ENCODE assay signal across 9 cellular contexts in the genomic region with DNA sequence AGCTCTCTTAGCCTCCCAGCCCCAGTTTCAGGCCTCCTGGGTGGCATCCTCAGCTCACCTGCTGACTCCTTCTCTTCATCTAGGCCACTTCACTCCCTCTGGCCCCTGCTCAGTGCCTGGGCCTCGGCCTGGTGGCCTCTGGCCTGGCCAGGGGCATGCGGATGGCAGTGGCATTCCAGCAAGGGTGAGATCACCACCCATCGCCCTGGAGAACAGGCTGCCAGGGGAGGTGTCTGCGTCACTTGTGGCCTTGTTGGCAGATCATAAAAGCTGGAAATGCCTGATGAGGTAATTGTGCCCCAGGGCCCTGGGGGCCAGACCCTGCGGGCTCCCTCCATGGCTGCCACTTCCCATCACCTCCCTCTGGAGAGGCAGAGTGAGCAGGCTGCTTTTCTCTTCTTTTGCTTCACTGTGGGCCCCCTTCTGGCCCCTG.
DNase-seq lines count a peak whose midpoint lies in the region; ATAC-seq, FAIRE-seq and TF ChIP-seq lines count a peak whose summit lies in the region.
"Had no signal": no experiment of that assay in that cellular context is flagged by ENCODE, and none has a peak within 500 bp of the region (broad histone marks: within the 10 kb centered on the region; RNA-seq: fewer than 3 reads in every experiment).

No MANE protein-coding gene starts in this region.

- intact Hi-C loops in MCF 10A (cut with micrococcal nuclease) = loop anchor here (5.0 kb wide), 1 partner anchor 71 kb away; a partner anchor contains a TSS

- BruUV-seq in MCF 10A (replicated peaks; lab: Mats Ljungman, UMichigan) = no TSS peak

- peak overlapping the region; percentile 82 for H3K27ac Mint-ChIP-seq in MCF 10A (ENCODE audit: low read depth, unreplicated experiment)

- H3K27ac ChIP-seq in lung (ENCODE audit: low read depth in 1 of 2, low read length in 1 of 2) = peak overlapping the region in 1 of 2 donors; percentile 80
- H3K27ac ChIP-seq: KMS-11 had no signal

- POLR2A ChIA-PET in MCF 10A (lab: Yijun Ruan, JAX) = interaction anchor here (0.7 to 1.3 kb wide), 3 partner anchors 72 to 1363 kb away, joined by 3 to 4 read pairs (median 3); no protein-coding TSS in a partner anchor

- DNase-seq in AG08396 (ENCODE audit: low spot score) = peak; percentile 46
- DNase-seq in HTR-8/SVneo (ENCODE audit: insufficient read length, low spot score) = peak; percentile 83
- peak; percentile 92 for DNase-seq in MCF 10A (ENCODE audit: unreplicated experiment)
- DNase-seq in lung (ENCODE audit: low spot score) = peak; percentile 62
- DNase-seq in effector CD4-positive, alpha-beta T cell = no peak
- DNase-seq in HuH-7 (ENCODE audit: low spot score) = no peak
- DNase-seq in nucleus accumbens (lab: John Stamatoyannopoulos, UW) = no peak
- DNase-seq in activated CD8-positive, alpha-beta memory T cell treated with anti-CD3 and anti-CD28 coated beads, Interleukin-2, amount 50 U/mL, for 4 hours = no peak

- H3K27me3 Mint-ChIP-seq in MCF 10A (ENCODE audit: insufficient read depth, unreplicated experiment) = no peaks in the 10 kb centered on the region

- H3K36me3 ChIP-seq in lung (ENCODE audit: control insufficient read depth in 2 of 2, insufficient read depth in 2 of 2, low read length in 2 of 2) = no peaks in the 10 kb centered on the region

- H3K4me1 Mint-ChIP-seq in MCF 10A (ENCODE audit: insufficient read depth, unreplicated experiment) = peaks cover 13% of the 10 kb centered on the region

- no peaks in the 10 kb centered on the region for H3K36me3 Mint-ChIP-seq in MCF 10A (ENCODE audit: insufficient read depth, unreplicated experiment)

- peak; percentile 64 for FAIRE-seq in HTR-8/SVneo (lab: Jason Lieb, UNC)

- no peaks in the 10 kb centered on the region for H3K9me3 Mint-ChIP-seq in MCF 10A (ENCODE audit: unreplicated experiment)

- peaks cover 0 to 2% of the 10 kb centered on the region in 2 donors for H3K9me3 ChIP-seq in lung (ENCODE audit: control insufficient read depth in 2 of 2, insufficient read depth in 1 of 2, low read length in 1 of 2)

- ATAC-seq in lung (ENCODE audit: insufficient read depth, low FRiP score) = peak; percentile 32

- H3K27me3 ChIP-seq in lung (ENCODE audit: control insufficient read depth, insufficient read depth) = no peaks in the 10 kb centered on the region

- no peak overlapping the region for H3K4me3 ChIP-seq in lung

- CTCF ChIA-PET in MCF 10A (lab: Yijun Ruan, JAX) = interaction anchor here (0.6 to 1.9 kb wide), 4 partner anchors 9 to 442 kb away, joined by 3 to 9 read pairs (median 3); no protein-coding TSS in a partner anchor

- TF ChIP-seq CTCF in MCF 10A (IDR thresholded peaks at IDR 0.05; ENCODE audit: unreplicated experiment) (no peak), lung (IDR thresholded peaks at IDR 0.05; ENCODE audit: control extremely low read depth, extremely low read depth) (no peak)

- H3K4me3 Mint-ChIP-seq in MCF 10A (ENCODE audit: unreplicated experiment) = peak overlapping the region; percentile 10

- peaks cover 0 to 12% of the 10 kb centered on the region in 2 donors for H3K4me1 ChIP-seq in lung (ENCODE audit: control insufficient read depth in 2 of 2, insufficient read depth in 2 of 2, low read length in 2 of 2)

- 52 to 65% methylated on average over 5 of the region's 5 CpGs for WGBS in lung, 2 donors

Comparison
In these comparisons a context has a peak if more than half of its experiments do, and no peak if none do; other contexts are left out.
1. DNase-seq: peak in AG08396 (single experiment), HTR-8/SVneo (single experiment), MCF 10A (single experiment) and lung (single experiment); none in effector CD4-positive, alpha-beta T cell (single experiment), HuH-7 (single experiment), nucleus accumbens (0 of 56) and activated CD8-positive, alpha-beta memory T cell treated with anti-CD3 and anti-CD28 coated beads, Interleukin-2, amount 50 U/mL, for 4 hours (single experiment).